ENCODE assay signal across 8 cellular contexts in genomic region chr1:159015440-159015909, GRCh38. TPM values are rescaled to one million over a fixed set of nuclear protein-coding genes. Genes with fewer than 3 reads are reported as not detected.
DNase-seq lines count a peak whose midpoint lies in the region; ATAC-seq, FAIRE-seq and TF ChIP-seq lines count a peak whose summit lies in the region.

No MANE protein-coding gene starts in this region.

- H3K36me3 Mint-ChIP-seq in astrocyte (ENCODE audit: low read depth, unreplicated experiment) = peaks cover 32% of the 10 kb centered on the region

- H3K4me1 Mint-ChIP-seq in astrocyte (ENCODE audit: low read depth, unreplicated experiment) = peaks cover 24% of the 10 kb centered on the region

- peak; percentile 74 for DNase-seq in AG04450 (ENCODE audit: low read depth, low spot score)
- peak; percentile 62 for DNase-seq in T follicular helper cell (ENCODE audit: low read depth)
- peak; percentile 81 for DNase-seq in astrocyte (ENCODE audit: low read depth)
- peak; percentile 50 for DNase-seq in kidney
- peak; percentile 35 for DNase-seq in stimulated activated CD8-positive, alpha-beta memory T cell treated with anti-CD3 and anti-CD28 coated beads, Interleukin-15, amount 100 ng/mL, for 1 hour (ENCODE audit: low read depth)
- DNase-seq in PC-9 = no peak

- H3K4me2 ChIP-seq in astrocyte (ENCODE audit: low read length) (peak overlapping the region; percentile 33), PC-9 (no peak overlapping the region)

- CTCF ChIA-PET in AG04450 (lab: Charles Lee) = no interaction called here
- CTCF ChIA-PET in PC-9 (lab: Charles Lee) = no interaction called here

- TF ChIP-seq CTCF in AG04450 (IDR thresholded peaks at IDR 0.05; ENCODE audit: low read depth, low read length) = no peak
- TF ChIP-seq CTCF in astrocyte (IDR thresholded peaks at IDR 0.05; ENCODE audit: insufficient read depth, low read depth, low read length) = no peak
- TF ChIP-seq CTCF in kidney (IDR thresholded peaks at IDR 0.05; ENCODE audit: borderline replicate concordance, extremely low read depth, insufficient read depth) = no peak
- no peak for TF ChIP-seq CTCF in PC-9 (conservative IDR thresholded peaks at IDR 0.05)

- H3K4me3 Mint-ChIP-seq in astrocyte (ENCODE audit: unreplicated experiment) = peak overlapping the region; percentile 43

- H3K79me2 ChIP-seq in astrocyte (ENCODE audit: insufficient read depth, low read length) = peaks cover 40% of the 10 kb centered on the region
- H3K79me2 ChIP-seq in PC-9 (ENCODE audit: low read depth) = no peaks in the 10 kb centered on the region

- peak overlapping the region; percentile 80 for H3K27ac Mint-ChIP-seq in astrocyte (ENCODE audit: unreplicated experiment)

- H2AFZ ChIP-seq in astrocyte (ENCODE audit: low read depth, low read length) (no peak overlapping the region), PC-9 (no peak overlapping the region)

- no peak overlapping the region for H3K9ac ChIP-seq in astrocyte (ENCODE audit: low read length)
- H3K9ac ChIP-seq in kidney (ENCODE audit: low read length in 2 of 2) = no peak overlapping the region

- H4K20me1 ChIP-seq in astrocyte (ENCODE audit: insufficient read depth, low read length) (no peaks in the 10 kb centered on the region), PC-9 (ENCODE audit: insufficient read depth) (no peaks in the 10 kb centered on the region)

- no peaks in the 10 kb centered on the region for H3K27me3 ChIP-seq in AG04450 (ENCODE audit: control insufficient read depth, insufficient read depth, low read length)
- H3K27me3 ChIP-seq in astrocyte (ENCODE audit: insufficient read depth, low read length) = no peaks in the 10 kb centered on the region
- H3K27me3 ChIP-seq in PC-9 (ENCODE audit: insufficient read depth, low read depth) = peaks cover 6% of the 10 kb centered on the region; the same call in 1 of the 2 replicates

- H3K4me1 ChIP-seq in astrocyte (ENCODE audit: insufficient read depth, low read length) = peaks cover 11% of the 10 kb centered on the region
- no peaks in the 10 kb centered on the region for H3K4me1 ChIP-seq in kidney (ENCODE audit: control insufficient read depth in 1 of 2, insufficient read depth in 1 of 2, low read depth in 1 of 2, low read length in 2 of 2)
- H3K4me1 ChIP-seq in PC-9 (replicated peaks; ENCODE audit: insufficient read depth) = no peaks in the 10 kb centered on the region

- H3K27me3 Mint-ChIP-seq in astrocyte (ENCODE audit: low read depth, unreplicated experiment) = no peaks in the 10 kb centered on the region

- H3K9me3 ChIP-seq in AG04450 (ENCODE audit: control insufficient read depth, insufficient read depth, low read length) = no peaks in the 10 kb centered on the region
- H3K9me3 ChIP-seq in astrocyte (ENCODE audit: insufficient read depth, low read depth, low read length) = no peaks in the 10 kb centered on the region
- no peaks in the 10 kb centered on the region for H3K9me3 ChIP-seq in kidney (ENCODE audit: control insufficient read depth in 1 of 2, low read length in 2 of 2)
- H3K9me3 ChIP-seq in PC-9 (ENCODE audit: insufficient read depth, low read depth) = no peaks in the 10 kb centered on the region

- BruUV-seq in PC-9 (replicated peaks; lab: Mats Ljungman, UMichigan) = no TSS peak

- no peaks in the 10 kb centered on the region for H3K9me2 ChIP-seq in PC-9 (ENCODE audit: insufficient read depth)

- peaks cover 1% of the 10 kb centered on the region for H3K9me3 Mint-ChIP-seq in astrocyte (ENCODE audit: unreplicated experiment)

- H3F3A ChIP-seq in PC-9 (ENCODE audit: insufficient read depth, low read depth) = no peaks in the 10 kb centered on the region

- intact Hi-C loops in kidney (cut with DNase I) = no loop called here
- intact Hi-C loops in PC-9 (cut with micrococcal nuclease; ENCODE audit: unreplicated experiment) = no loop called here

- H3K36me3 ChIP-seq in astrocyte (ENCODE audit: insufficient read depth, low read length) (peaks cover 15% of the 10 kb centered on the region), kidney (ENCODE audit: control insufficient read depth in 1 of 2, insufficient read depth in 2 of 2, low read length in 2 of 2) (peaks cover 2 to 6% of the 10 kb centered on the region in 2 donors), PC-9 (ENCODE audit: low read depth) (no peaks in the 10 kb centered on the region)

- peak; percentile 96 for FAIRE-seq in astrocyte (lab: Jason Lieb, UNC)
- no peak for FAIRE-seq in kidney (lab: Jason Lieb, UNC)

- POLR2A ChIA-PET in AG04450 (lab: Yijun Ruan, JAX) = interaction anchor here (1.2 kb wide), 1 partner anchor 16 kb away, joined by 3 read pairs; no protein-coding TSS in a partner anchor
- POLR2A ChIA-PET in PC-9 (lab: Charles Lee; ENCODE audit: unreplicated experiment) = no interaction called here

- ATAC-seq in GM19043 (IDR thresholded peaks at IDR 0.05; ENCODE audit: low read depth, unreplicated experiment) (peak; percentile 94), HG03196 (IDR thresholded peaks at IDR 0.05; ENCODE audit: unreplicated experiment) (peak; percentile 95)

- H3K27ac ChIP-seq in AG04450 (ENCODE audit: low read depth, low read length) = peak overlapping the region; percentile 73
- H3K27ac ChIP-seq in astrocyte (ENCODE audit: low read depth, low read length) = peak overlapping the region; percentile 46
- H3K27ac ChIP-seq in kidney (ENCODE audit: low read depth in 2 of 2, low read length in 2 of 2) = no peak overlapping the region
- H3K27ac ChIP-seq in PC-9 = no peak overlapping the region

- H3K4me3 ChIP-seq in AG04450 (ENCODE audit: low read depth, low read length) (peak overlapping the region; percentile 2; the same call in 1 of the 2 replicates), astrocyte (ENCODE audit: insufficient read depth, low read depth, low read length) (no peak overlapping the region), kidney (ENCODE audit: low read length in 2 of 2) (no peak overlapping the region), PC-9 (no peak overlapping the region)

RNA-seq across cellular contexts. Expression of gene IFI16, which starts 5.8 kb away (rescaled TPM):
- polyA plus RNA-seq in AG04450 (2011; rRNA removed) = 134 and 179 TPM in 2 replicates
- 77.7 and 104 TPM in 2 replicates for polyA minus RNA-seq in AG04450 (2011; rRNA and poly(A)+ RNA removed)
- 109 and 125 TPM in 2 replicates for total RNA-seq in astrocyte
- 91.8 TPM for total RNA-seq in kidney
- 30.0 TPM for polyA plus RNA-seq in kidney (ENCODE audit: insufficient read depth, low read depth, low replicate concordance)
- 18.5 and 31.3 TPM in 2 replicates for total RNA-seq in PC-9 (2021)

Comparison
In these comparisons a context has a peak if more than half of its experiments do, and no peak if none do; other contexts are left out.
1. DNase-seq: peak in AG04450 (single experiment), T follicular helper cell (single experiment), astrocyte (single experiment), kidney (single experiment) and stimulated activated CD8-positive, alpha-beta memory T cell treated with anti-CD3 and anti-CD28 coated beads, Interleukin-15, amount 100 ng/mL, for 1 hour (single experiment); none in PC-9 (0 of 2).
2. H3K27ac ChIP-seq: peak in AG04450 (single experiment) and astrocyte (single experiment); none in kidney (0 of 2) and PC-9 (single experiment).